Comparison of ENCODE assay signal across 8 cellular contexts in the genomic region with DNA sequence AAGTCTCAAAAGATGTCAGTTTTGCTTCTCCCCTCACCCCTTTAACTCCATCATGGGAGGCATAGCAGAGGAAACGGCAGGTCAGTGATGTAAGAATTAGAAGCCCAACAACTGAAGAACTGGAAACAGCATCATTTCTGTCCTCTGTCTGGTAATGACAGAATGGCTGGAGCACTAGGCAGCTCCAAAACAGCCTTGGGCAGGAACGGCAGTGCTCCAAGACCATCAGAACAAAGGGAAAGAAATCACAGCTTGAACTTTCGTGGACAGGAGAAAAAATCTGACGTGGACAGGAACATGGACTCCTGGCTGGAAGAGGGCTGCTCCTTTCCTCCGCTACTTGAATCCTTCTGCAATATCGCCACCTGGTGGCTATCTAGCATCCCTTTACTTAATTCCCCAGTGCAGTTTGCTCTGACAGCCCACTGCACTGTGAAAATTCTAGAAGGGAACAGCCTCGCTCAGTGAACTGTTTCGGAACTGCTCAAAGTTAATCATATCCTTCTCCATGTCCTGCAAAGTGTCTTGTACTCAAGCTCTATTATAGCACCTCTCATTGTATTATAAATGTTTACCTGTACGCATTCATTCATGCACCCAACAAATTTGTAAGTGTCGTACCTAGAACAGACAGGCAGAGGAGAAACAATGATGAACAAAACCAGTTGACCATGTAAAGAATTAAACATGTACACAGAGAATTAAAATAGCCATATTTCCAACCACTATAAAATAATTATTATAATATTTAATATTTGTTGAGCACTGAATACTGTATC. TPM values are rescaled to one million over a fixed set of nuclear protein-coding genes. Genes with fewer than 3 reads are reported as not detected.
DNase-seq lines count a peak whose midpoint lies in the region; ATAC-seq, FAIRE-seq and TF ChIP-seq lines count a peak whose summit lies in the region.

No MANE protein-coding gene starts in this region.

- H3K27ac ChIP-seq in 22Rv1 (no peak overlapping the region), GM12878 (ENCODE audit: control insufficient read depth, insufficient read depth) (no peak overlapping the region), sigmoid colon (peak overlapping the region; percentile 38 to 69 (median 63))

- intact Hi-C loops in GM12878 (cut with micrococcal nuclease; ENCODE audit: unreplicated experiment) (loop anchor here (1.0 to 10.0 kb wide), 3 partner anchors 38 to 602 kb away; no protein-coding TSS in a partner anchor), sigmoid colon (cut with DNase I) (loop anchor here (2.0 to 5.0 kb wide), 2 partner anchors 38 to 289 kb away; no protein-coding TSS in a partner anchor)

- H3K9ac ChIP-seq in GM12878 (ENCODE audit: control insufficient read depth, insufficient read depth, low read length), result no peak overlapping the region

- BruUV-seq in GM12878 (replicated peaks; lab: Mats Ljungman, UMichigan), result no TSS peak

- H3K4me3 ChIP-seq in GM12878 (no peak overlapping the region), sigmoid colon (peak overlapping the region; percentile 9 to 44 (median 42))

- TF ChIP-seq POLR2A in GM12892 (IDR thresholded peaks at IDR 0.05; ENCODE audit: low read depth, low read length) (no peak), GM12878 (IDR thresholded peaks at IDR 0.05; ENCODE audit: low read depth, low read length) (no peak), sigmoid colon (IDR thresholded peaks at IDR 0.05) (no peak)

- H2AFZ ChIP-seq in GM12878 (ENCODE audit: control insufficient read depth, low read depth, low read length), result no peak overlapping the region

- H3K79me2 ChIP-seq in GM12878 (ENCODE audit: control insufficient read depth, insufficient read depth, low read length), result no peaks in the 10 kb centered on the region

- SMC1A ChIA-PET in GM12878 (lab: Charles Lee; ENCODE audit: uncharacterized antibody, unreplicated experiment), result interaction anchor here (1.7 to 2.3 kb wide), 3 partner anchors 27 to 291 kb away, joined by 5 to 16 read pairs (median 14); no protein-coding TSS in a partner anchor

- H3K4me1 ChIP-seq in GM12878 (ENCODE audit: control insufficient read depth, insufficient read depth, low read length) (no peaks in the 10 kb centered on the region), sigmoid colon (peaks cover 0 to 11% (median 7%) of the 10 kb centered on the region in 4 donors)

- POLR2A ChIA-PET in GM12878 (lab: Charles Lee), result interaction anchor here (0.6 kb wide), 1 partner anchor 201 kb away, joined by 4 read pairs; no protein-coding TSS in a partner anchor

- peak; percentile 34 for DNase-seq in GM12892 (ENCODE audit: insufficient read length)
- DNase-seq in NCI-H1436 treated with DMSO at 0.1 percent for 48 hours (lab: John Stamatoyannopoulos, UW), result peak; percentile 51
- DNase-seq in T-helper 2 cell, result peak in 3 of 5 experiments; percentile 38 to 56 (median 44)
- DNase-seq in GM12878 (ENCODE audit: low read depth, low spot score), result peak; percentile 35
- peak; percentile 41 to 87 for DNase-seq in hippocampal formation (lab: John Stamatoyannopoulos, UW)
- DNase-seq in sigmoid colon, result peak; percentile 89

- in situ Hi-C loops in GM12878 (cut with MboI), result no loop called here

- WGBS in GM12878 (ENCODE audit: insufficient coverage, insufficient replicate concordance, low lambda C conversion rate, missing lambda C conversion rate), result 12% methylated on average over 10 of the region's 10 CpGs
- WGBS in sigmoid colon, 2 donors, result 24 to 27% methylated on average over 10 of the region's 10 CpGs

- TF ChIP-seq EP300 in GM12878 (IDR thresholded peaks at IDR 0.05; ENCODE audit: borderline replicate concordance in 1 of 2, control insufficient read depth in 1 of 2, low read depth in 2 of 2, low read length in 2 of 2), result no peak
- no peak for TF ChIP-seq EP300 in sigmoid colon (IDR thresholded peaks at IDR 0.05)

- TF ChIP-seq RAD21 in GM12878 (IDR thresholded peaks at IDR 0.05; ENCODE audit: insufficient read depth, low read depth, low read length), result peak; percentile 83

- CTCF ChIA-PET in GM12878 (lab: Yijun Ruan, JAX), result interaction anchor here (0.6 to 3.5 kb wide), 19 partner anchors 9 to 578 kb away, joined by 3 to 41 read pairs (median 4); a partner anchor contains a TSS

- H3K4me2 ChIP-seq in GM12878 (ENCODE audit: control insufficient read depth, insufficient read depth), result no peak overlapping the region

- peak; percentile 64 for TF ChIP-seq CTCF in 22Rv1 (IDR thresholded peaks at IDR 0.05)
- TF ChIP-seq CTCF in GM12878 (IDR thresholded peaks at IDR 0.05 in 2 of 3, conservative IDR thresholded peaks at IDR 0.05 in 1 of 3; ENCODE audit: control insufficient read depth in 2 of 3, extremely low read depth in 1 of 3, insufficient read depth in 1 of 3, low read depth in 3 of 3, low read length in 3 of 3), result peak; percentile 71 to 77 (median 71)
- TF ChIP-seq CTCF in sigmoid colon (IDR thresholded peaks at IDR 0.05), result peak; percentile 22 to 57 (median 44)

- ATAC-seq in HG02840 (IDR thresholded peaks at IDR 0.05; ENCODE audit: low FRiP score, unreplicated experiment), result peak; percentile 69
- peak; percentile 99 for ATAC-seq in GM12878

- H3K9me3 ChIP-seq in GM12878 (replicated peaks; ENCODE audit: control insufficient read depth, insufficient read depth, low read length), result no peaks in the 10 kb centered on the region; the same call in 2 of the 3 replicates
- no peaks in the 10 kb centered on the region for H3K9me3 ChIP-seq in sigmoid colon

- no peaks in the 10 kb centered on the region for H3K36me3 ChIP-seq in GM12878 (ENCODE audit: control insufficient read depth in 2 of 2, insufficient read depth in 2 of 2, low read length in 1 of 2)
- H3K36me3 ChIP-seq in sigmoid colon, result no peaks in the 10 kb centered on the region

- FAIRE-seq in GM12892 (lab: Jason Lieb, UNC) (peak; percentile 98), GM12878 (lab: Jason Lieb, UNC) (peak; percentile 94)

- H3K27me3 ChIP-seq in GM12878 (replicated peaks in 1 of 2; ENCODE audit: control insufficient read depth in 2 of 2, insufficient read depth in 2 of 2, low read length in 1 of 2), result no peaks in the 10 kb centered on the region
- H3K27me3 ChIP-seq in sigmoid colon, result no peaks in the 10 kb centered on the region

- no peaks in the 10 kb centered on the region for H4K20me1 ChIP-seq in GM12878 (ENCODE audit: control insufficient read depth, insufficient read depth)

- RAD21 ChIA-PET in GM12878 (lab: Charles Lee; ENCODE audit: unreplicated experiment), result interaction anchor here (1.0 to 3.1 kb wide), 2 partner anchors 38 to 291 kb away, joined by 5 to 21 read pairs; no protein-coding TSS in a partner anchor

RNA-seq across cellular contexts. Expression of a gene that starts 20.4 kb away (rescaled TPM):
- 4.9 TPM for polyA plus RNA-seq in GM12892 (2012; ENCODE audit: missing spikeins)
- 21.5 and 32.1 TPM in 2 replicates for total RNA-seq in GM12878 (2013; cell fraction: nucleolus; rRNA removed)
- total RNA-seq in GM12878 (2014; rRNA removed) (7.5 and 8.9 TPM in 2 replicates), GM12878 (2014; rRNA removed; fragmentation: Illumina TruSeq; extraction: Trizol) (6.7 and 7.9 TPM in 2 replicates), GM12878 (2021) (5.5 and 5.6 TPM in 2 replicates), sigmoid colon (10 to 100 TPM; 14.7 to 23.5 (median 20.5) TPM)
- polyA plus RNA-seq in GM12878 (2011; ENCODE audit: low read depth), result 2.6 TPM
- polyA plus RNA-seq in GM12878 (2011; rRNA removed) (11.4 and 13.9 TPM in 2 replicates), GM12878 (2014; fragmentation: Illumina TruSeq; extraction: Trizol) (9.4 and 10.1 TPM in 2 replicates), GM12878 (2014; fragmentation: Nextera tagmentation; extraction: Ambion mirVana) (1 to 10 TPM; 4.1 to 5.0 TPM), GM12878 (2014; rRNA removed) (8.3 and 10.2 TPM in 2 replicates), GM12878 (2016; fragmentation: Nextera tagmentation; extraction: Ambion mirVana) (1 to 10 TPM; 6.6 to 7.3 TPM), sigmoid colon (10 to 100 TPM in 1 of 3 donors, 1 to 10 TPM in 2; 8.2 to 10.8 (median 8.3) TPM)
- polyA plus RNA-seq in GM12878 (2011; cell fraction: cytosol; rRNA removed), result 9.5 and 11.6 TPM in 2 replicates
- 8.4 and 9.7 TPM in 2 replicates for polyA plus RNA-seq in GM12878 (2011; cell fraction: nucleus; rRNA removed)
- 4.2 and 5.5 TPM in 2 replicates for polyA plus RNA-seq in GM12878 (2012)
- polyA minus RNA-seq in GM12878 (2011; rRNA and poly(A)+ RNA removed), result 6.6 and 8.4 TPM in 2 replicates
- 2.7 and 6.0 TPM in 2 replicates for polyA minus RNA-seq in GM12878 (2011; cell fraction: cytosol; rRNA and poly(A)+ RNA removed)
- 4.8 and 6.4 TPM in 2 replicates for polyA minus RNA-seq in GM12878 (2011; cell fraction: nucleus; rRNA and poly(A)+ RNA removed)

RNA-seq across cellular contexts. Expression of a gene that starts 24.1 kb away (rescaled TPM):
- 1.1 TPM for polyA plus RNA-seq in GM12892 (2012; ENCODE audit: missing spikeins)
- 2.1 and 2.6 TPM in 2 replicates for total RNA-seq in GM12878 (2013; cell fraction: nucleolus; rRNA removed)
- total RNA-seq in GM12878 (2014; rRNA removed) (2.0 and 3.5 TPM in 2 replicates), GM12878 (2014; rRNA removed; fragmentation: Illumina TruSeq; extraction: Trizol) (1.7 and 3.8 TPM in 2 replicates), GM12878 (2021) (1.7 and 2.6 TPM in 2 replicates), sigmoid colon (1 to 10 TPM in 3 of 4 donors, under 1 TPM in 1; 0.66 to 2.9 (median 1.7) TPM)
- 0.63 TPM for polyA plus RNA-seq in GM12878 (2011; ENCODE audit: low read depth)
- polyA plus RNA-seq in GM12878 (2011; rRNA removed) (2.6 and 3.0 TPM in 2 replicates), GM12878 (2014; fragmentation: Illumina TruSeq; extraction: Trizol) (3.0 and 4.2 TPM in 2 replicates), GM12878 (2014; fragmentation: Nextera tagmentation; extraction: Ambion mirVana) (1 to 10 TPM; 1.0 to 1.7 TPM), GM12878 (2014; rRNA removed) (3.1 and 3.6 TPM in 2 replicates), GM12878 (2016; fragmentation: Nextera tagmentation; extraction: Ambion mirVana) (1 to 10 TPM; 2.1 to 2.6 TPM), sigmoid colon (1 to 10 TPM in 2 of 3 donors, not detected in 1; 2.7 to 4.2 TPM)
- 4.3 and 7.1 TPM in 2 replicates for polyA plus RNA-seq in GM12878 (2011; cell fraction: cytosol; rRNA removed)
- 5.7 and 9.2 TPM in 2 replicates for polyA plus RNA-seq in GM12878 (2011; cell fraction: nucleus; rRNA removed)
- polyA plus RNA-seq in GM12878 (2012), result 0.66 and 1.9 TPM in 2 replicates
- 1.3 TPM in 2 replicates for polyA minus RNA-seq in GM12878 (2011; rRNA and poly(A)+ RNA removed)
- polyA minus RNA-seq in GM12878 (2011; cell fraction: cytosol; rRNA and poly(A)+ RNA removed), result not detected in 2 replicates
- 2.1 and 3.5 TPM in 2 replicates for polyA minus RNA-seq in GM12878 (2011; cell fraction: nucleus; rRNA and poly(A)+ RNA removed)

RNA-seq across cellular contexts. Expression of a gene that starts 29.8 kb away (rescaled TPM):
- polyA plus RNA-seq in GM12892 (2012; ENCODE audit: missing spikeins), result 8.3 TPM
- 30.2 and 30.8 TPM in 2 replicates for total RNA-seq in GM12878 (2013; cell fraction: nucleolus; rRNA removed)
- 9.3 and 12.6 TPM in 2 replicates for total RNA-seq in GM12878 (2014; rRNA removed)
- total RNA-seq in GM12878 (2014; rRNA removed; fragmentation: Illumina TruSeq; extraction: Trizol), result 9.1 and 9.4 TPM in 2 replicates
- 9.6 and 9.9 TPM in 2 replicates for total RNA-seq in GM12878 (2021)
- polyA plus RNA-seq in GM12878 (2011; ENCODE audit: low read depth), result 2.8 TPM
- 8.9 and 14.8 TPM in 2 replicates for polyA plus RNA-seq in GM12878 (2011; rRNA removed)
- 2.8 and 3.2 TPM in 2 replicates for polyA plus RNA-seq in GM12878 (2011; cell fraction: cytosol; rRNA removed)
- 6.5 and 6.8 TPM in 2 replicates for polyA plus RNA-seq in GM12878 (2011; cell fraction: nucleus; rRNA removed)
- 5.6 and 6.2 TPM in 2 replicates for polyA plus RNA-seq in GM12878 (2012)
- 8.6 and 10.4 TPM in 2 replicates for polyA plus RNA-seq in GM12878 (2014; fragmentation: Illumina TruSeq; extraction: Trizol)
- 1 to 10 TPM; 2.4 to 2.7 TPM for polyA plus RNA-seq in GM12878 (2014; fragmentation: Nextera tagmentation; extraction: Ambion mirVana)
- polyA plus RNA-seq in GM12878 (2014; rRNA removed), result 5.9 and 7.3 TPM in 2 replicates
- polyA plus RNA-seq in GM12878 (2016; fragmentation: Nextera tagmentation; extraction: Ambion mirVana), result 10 to 100 TPM in 1 of 2 experiments, 1 to 10 TPM in 1; 9.7 to 10.9 TPM
- polyA minus RNA-seq in GM12878 (2011; rRNA and poly(A)+ RNA removed), result 6.3 and 6.6 TPM in 2 replicates
- polyA minus RNA-seq in GM12878 (2011; cell fraction: cytosol; rRNA and poly(A)+ RNA removed), result 3.1 and 4.1 TPM in 2 replicates
- 3.9 and 5.0 TPM in 2 replicates for polyA minus RNA-seq in GM12878 (2011; cell fraction: nucleus; rRNA and poly(A)+ RNA removed)
- total RNA-seq in sigmoid colon, result 10 to 100 TPM; 15.7 to 21.0 (median 18.6) TPM
- 10 to 100 TPM; 13.8 to 17.1 (median 15.6) TPM for polyA plus RNA-seq in sigmoid colon

Comparison
In these comparisons a context has a peak if more than half of its experiments do, and no peak if none do; other contexts are left out.
1. H3K27ac ChIP-seq: peak in sigmoid colon (4 of 4); none in 22Rv1 (single experiment) and GM12878 (single experiment).
2. DNase-seq: peak in every context shown above with its lines; median percentile 89 in sigmoid colon; 64 in hippocampal formation; 51 in NCI-H1436 treated with DMSO at 0.1 percent for 48 hours; 44 in T-helper 2 cell; 35 in GM12878; 34 in GM12892.
3. Peak in every context shown above with its lines, with median percentiles within 50 percentile points of each other: CTCF ChIP-seq.